1 cellular context compared by ENCODE assay signal in the genomic region with DNA sequence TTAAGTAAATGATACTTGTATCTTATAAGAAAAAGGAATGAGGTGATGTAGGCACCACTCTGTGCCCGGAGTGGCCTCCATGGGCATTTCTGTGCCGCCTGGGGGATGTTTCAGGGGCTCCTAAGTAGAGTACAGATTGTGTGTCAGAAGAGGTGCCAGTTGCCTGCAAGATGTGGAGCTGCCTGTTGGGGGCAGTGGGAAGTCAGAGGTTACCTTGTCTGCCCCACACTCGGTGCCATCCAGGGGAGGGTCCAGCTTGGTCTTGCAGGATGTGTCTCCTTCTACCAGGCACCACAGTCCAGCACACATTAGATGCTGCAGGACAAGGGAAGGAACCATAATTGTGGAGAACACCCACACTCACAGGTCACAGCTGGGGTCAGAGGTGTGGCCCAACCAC.
TF ChIP-seq lines count a peak whose summit lies in the region.

No MANE protein-coding gene starts in this region.

TF ChIP-seq in WTC11, 78 proteins besides CTCF, POLR2A, EP300 and RAD21 (continued from another document):
- TF ChIP-seq, protein P1, sequence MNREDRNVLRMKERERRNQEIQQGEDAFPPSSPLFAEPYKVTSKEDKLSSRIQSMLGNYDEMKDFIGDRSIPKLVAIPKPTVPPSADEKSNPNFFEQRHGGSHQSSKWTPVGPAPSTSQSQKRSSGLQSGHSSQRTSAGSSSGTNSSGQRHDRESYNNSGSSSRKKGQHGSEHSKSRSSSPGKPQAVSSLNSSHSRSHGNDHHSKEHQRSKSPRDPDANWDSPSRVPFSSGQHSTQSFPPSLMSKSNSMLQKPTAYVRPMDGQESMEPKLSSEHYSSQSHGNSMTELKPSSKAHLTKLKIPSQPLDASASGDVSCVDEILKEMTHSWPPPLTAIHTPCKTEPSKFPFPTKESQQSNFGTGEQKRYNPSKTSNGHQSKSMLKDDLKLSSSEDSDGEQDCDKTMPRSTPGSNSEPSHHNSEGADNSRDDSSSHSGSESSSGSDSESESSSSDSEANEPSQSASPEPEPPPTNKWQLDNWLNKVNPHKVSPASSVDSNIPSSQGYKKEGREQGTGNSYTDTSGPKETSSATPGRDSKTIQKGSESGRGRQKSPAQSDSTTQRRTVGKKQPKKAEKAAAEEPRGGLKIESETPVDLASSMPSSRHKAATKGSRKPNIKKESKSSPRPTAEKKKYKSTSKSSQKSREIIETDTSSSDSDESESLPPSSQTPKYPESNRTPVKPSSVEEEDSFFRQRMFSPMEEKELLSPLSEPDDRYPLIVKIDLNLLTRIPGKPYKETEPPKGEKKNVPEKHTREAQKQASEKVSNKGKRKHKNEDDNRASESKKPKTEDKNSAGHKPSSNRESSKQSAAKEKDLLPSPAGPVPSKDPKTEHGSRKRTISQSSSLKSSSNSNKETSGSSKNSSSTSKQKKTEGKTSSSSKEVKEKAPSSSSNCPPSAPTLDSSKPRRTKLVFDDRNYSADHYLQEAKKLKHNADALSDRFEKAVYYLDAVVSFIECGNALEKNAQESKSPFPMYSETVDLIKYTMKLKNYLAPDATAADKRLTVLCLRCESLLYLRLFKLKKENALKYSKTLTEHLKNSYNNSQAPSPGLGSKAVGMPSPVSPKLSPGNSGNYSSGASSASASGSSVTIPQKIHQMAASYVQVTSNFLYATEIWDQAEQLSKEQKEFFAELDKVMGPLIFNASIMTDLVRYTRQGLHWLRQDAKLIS (CRISPR knock-in tag; IDR thresholded peaks at IDR 0.05; ENCODE audit: borderline replicate concordance): no peak
- TF ChIP-seq JUN (CRISPR knock-in tag; IDR thresholded peaks at IDR 0.05) (no peak), MYBL2 (CRISPR knock-in tag; IDR thresholded peaks at IDR 0.05) (no peak), GTF2I (CRISPR knock-in tag; conservative IDR thresholded peaks at IDR 0.05) (no peak), TP53 (CRISPR knock-in tag; IDR thresholded peaks at IDR 0.05) (no peak)
- TF ChIP-seq, protein P2, sequence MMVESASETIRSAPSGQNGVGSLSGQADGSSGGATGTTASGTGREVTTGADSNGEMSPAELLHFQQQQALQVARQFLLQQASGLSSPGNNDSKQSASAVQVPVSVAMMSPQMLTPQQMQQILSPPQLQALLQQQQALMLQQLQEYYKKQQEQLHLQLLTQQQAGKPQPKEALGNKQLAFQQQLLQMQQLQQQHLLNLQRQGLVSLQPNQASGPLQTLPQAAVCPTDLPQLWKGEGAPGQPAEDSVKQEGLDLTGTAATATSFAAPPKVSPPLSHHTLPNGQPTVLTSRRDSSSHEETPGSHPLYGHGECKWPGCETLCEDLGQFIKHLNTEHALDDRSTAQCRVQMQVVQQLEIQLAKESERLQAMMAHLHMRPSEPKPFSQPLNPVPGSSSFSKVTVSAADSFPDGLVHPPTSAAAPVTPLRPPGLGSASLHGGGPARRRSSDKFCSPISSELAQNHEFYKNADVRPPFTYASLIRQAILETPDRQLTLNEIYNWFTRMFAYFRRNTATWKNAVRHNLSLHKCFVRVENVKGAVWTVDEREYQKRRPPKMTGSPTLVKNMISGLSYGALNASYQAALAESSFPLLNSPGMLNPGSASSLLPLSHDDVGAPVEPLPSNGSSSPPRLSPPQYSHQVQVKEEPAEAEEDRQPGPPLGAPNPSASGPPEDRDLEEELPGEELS (CRISPR knock-in tag; IDR thresholded peaks at IDR 0.05): no peak
- TF ChIP-seq, protein P3, sequence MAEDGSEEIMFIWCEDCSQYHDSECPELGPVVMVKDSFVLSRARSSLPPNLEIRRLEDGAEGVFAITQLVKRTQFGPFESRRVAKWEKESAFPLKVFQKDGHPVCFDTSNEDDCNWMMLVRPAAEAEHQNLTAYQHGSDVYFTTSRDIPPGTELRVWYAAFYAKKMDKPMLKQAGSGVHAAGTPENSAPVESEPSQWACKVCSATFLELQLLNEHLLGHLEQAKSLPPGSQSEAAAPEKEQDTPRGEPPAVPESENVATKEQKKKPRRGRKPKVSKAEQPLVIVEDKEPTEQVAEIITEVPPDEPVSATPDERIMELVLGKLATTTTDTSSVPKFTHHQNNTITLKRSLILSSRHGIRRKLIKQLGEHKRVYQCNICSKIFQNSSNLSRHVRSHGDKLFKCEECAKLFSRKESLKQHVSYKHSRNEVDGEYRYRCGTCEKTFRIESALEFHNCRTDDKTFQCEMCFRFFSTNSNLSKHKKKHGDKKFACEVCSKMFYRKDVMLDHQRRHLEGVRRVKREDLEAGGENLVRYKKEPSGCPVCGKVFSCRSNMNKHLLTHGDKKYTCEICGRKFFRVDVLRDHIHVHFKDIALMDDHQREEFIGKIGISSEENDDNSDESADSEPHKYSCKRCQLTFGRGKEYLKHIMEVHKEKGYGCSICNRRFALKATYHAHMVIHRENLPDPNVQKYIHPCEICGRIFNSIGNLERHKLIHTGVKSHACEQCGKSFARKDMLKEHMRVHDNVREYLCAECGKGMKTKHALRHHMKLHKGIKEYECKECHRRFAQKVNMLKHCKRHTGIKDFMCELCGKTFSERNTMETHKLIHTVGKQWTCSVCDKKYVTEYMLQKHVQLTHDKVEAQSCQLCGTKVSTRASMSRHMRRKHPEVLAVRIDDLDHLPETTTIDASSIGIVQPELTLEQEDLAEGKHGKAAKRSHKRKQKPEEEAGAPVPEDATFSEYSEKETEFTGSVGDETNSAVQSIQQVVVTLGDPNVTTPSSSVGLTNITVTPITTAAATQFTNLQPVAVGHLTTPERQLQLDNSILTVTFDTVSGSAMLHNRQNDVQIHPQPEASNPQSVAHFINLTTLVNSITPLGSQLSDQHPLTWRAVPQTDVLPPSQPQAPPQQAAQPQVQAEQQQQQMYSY (CRISPR knock-in tag; IDR thresholded peaks at IDR 0.05): no peak
- TF ChIP-seq, protein P4, sequence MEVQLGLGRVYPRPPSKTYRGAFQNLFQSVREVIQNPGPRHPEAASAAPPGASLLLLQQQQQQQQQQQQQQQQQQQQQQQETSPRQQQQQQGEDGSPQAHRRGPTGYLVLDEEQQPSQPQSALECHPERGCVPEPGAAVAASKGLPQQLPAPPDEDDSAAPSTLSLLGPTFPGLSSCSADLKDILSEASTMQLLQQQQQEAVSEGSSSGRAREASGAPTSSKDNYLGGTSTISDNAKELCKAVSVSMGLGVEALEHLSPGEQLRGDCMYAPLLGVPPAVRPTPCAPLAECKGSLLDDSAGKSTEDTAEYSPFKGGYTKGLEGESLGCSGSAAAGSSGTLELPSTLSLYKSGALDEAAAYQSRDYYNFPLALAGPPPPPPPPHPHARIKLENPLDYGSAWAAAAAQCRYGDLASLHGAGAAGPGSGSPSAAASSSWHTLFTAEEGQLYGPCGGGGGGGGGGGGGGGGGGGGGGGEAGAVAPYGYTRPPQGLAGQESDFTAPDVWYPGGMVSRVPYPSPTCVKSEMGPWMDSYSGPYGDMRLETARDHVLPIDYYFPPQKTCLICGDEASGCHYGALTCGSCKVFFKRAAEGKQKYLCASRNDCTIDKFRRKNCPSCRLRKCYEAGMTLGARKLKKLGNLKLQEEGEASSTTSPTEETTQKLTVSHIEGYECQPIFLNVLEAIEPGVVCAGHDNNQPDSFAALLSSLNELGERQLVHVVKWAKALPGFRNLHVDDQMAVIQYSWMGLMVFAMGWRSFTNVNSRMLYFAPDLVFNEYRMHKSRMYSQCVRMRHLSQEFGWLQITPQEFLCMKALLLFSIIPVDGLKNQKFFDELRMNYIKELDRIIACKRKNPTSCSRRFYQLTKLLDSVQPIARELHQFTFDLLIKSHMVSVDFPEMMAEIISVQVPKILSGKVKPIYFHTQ (CRISPR knock-in tag; IDR thresholded peaks at IDR 0.05): no peak
- TF ChIP-seq, protein P5, sequence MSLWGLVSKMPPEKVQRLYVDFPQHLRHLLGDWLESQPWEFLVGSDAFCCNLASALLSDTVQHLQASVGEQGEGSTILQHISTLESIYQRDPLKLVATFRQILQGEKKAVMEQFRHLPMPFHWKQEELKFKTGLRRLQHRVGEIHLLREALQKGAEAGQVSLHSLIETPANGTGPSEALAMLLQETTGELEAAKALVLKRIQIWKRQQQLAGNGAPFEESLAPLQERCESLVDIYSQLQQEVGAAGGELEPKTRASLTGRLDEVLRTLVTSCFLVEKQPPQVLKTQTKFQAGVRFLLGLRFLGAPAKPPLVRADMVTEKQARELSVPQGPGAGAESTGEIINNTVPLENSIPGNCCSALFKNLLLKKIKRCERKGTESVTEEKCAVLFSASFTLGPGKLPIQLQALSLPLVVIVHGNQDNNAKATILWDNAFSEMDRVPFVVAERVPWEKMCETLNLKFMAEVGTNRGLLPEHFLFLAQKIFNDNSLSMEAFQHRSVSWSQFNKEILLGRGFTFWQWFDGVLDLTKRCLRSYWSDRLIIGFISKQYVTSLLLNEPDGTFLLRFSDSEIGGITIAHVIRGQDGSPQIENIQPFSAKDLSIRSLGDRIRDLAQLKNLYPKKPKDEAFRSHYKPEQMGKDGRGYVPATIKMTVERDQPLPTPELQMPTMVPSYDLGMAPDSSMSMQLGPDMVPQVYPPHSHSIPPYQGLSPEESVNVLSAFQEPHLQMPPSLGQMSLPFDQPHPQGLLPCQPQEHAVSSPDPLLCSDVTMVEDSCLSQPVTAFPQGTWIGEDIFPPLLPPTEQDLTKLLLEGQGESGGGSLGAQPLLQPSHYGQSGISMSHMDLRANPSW (CRISPR knock-in tag; conservative IDR thresholded peaks at IDR 0.05; ENCODE audit: low read depth): no peak
